ENCODE assay signal across 4 cellular contexts in genomic region chr21:5243257-5243656, GRCh38.
A peak's percentile ranks its signal among the peaks of the same experiment; 100 is the strongest.
DNase-seq lines count a peak whose midpoint lies in the region; ATAC-seq, FAIRE-seq and TF ChIP-seq lines count a peak whose summit lies in the region.
"Not testable (repeated sequence)": the region's sequence is repeated elsewhere in the genome, so short reads cannot be mapped to it uniquely, and the experiment has no call there.

No MANE protein-coding gene starts in this region.

- not testable (repeated sequence) for TF ChIP-seq CTCF in K562 (IDR thresholded peaks at IDR 0.05 in 2 of 3, conservative IDR thresholded peaks at IDR 0.05 in 1 of 3; ENCODE audit: insufficient read depth in 2 of 3, low read depth in 1 of 3, low read length in 3 of 3); endothelial cell (IDR thresholded peaks at IDR 0.05; ENCODE audit: unreplicated experiment)

- not testable (repeated sequence) for H3K9ac ChIP-seq in Karpas-422 (ENCODE audit: low read length)
- H3K9ac ChIP-seq in K562 (ENCODE audit: insufficient read depth in 1 of 2, low read depth in 2 of 2, low read length in 2 of 2): peak overlapping the region; percentile 53 to 66

- intact Hi-C loops in K562 (cut with micrococcal nuclease): not testable (repeated sequence)

- POLR2A ChIA-PET in CD8-positive, alpha-beta memory T cell (lab: Charles Lee); K562 (lab: Yijun Ruan, JAX): not testable (repeated sequence)

- not testable (repeated sequence) for H3K27me3 ChIP-seq in CD8-positive, alpha-beta memory T cell (ENCODE audit: insufficient read depth, low read length, poor library complexity, severe bottlenecking); Karpas-422 (ENCODE audit: low read length); K562 (ENCODE audit: control insufficient read depth in 2 of 2, insufficient read depth in 2 of 2, low read length in 2 of 2)

- not testable (repeated sequence) for TF ChIP-seq POLR2A in K562 (conservative IDR thresholded peaks at IDR 0.05)

- H3K4me3 ChIP-seq in CD8-positive, alpha-beta memory T cell (ENCODE audit: low read length); Karpas-422 (ENCODE audit: low read length): not testable (repeated sequence)
- peak overlapping the region; percentile 41 for H3K4me3 ChIP-seq in K562

- not testable (repeated sequence) for H3K27me3 Mint-ChIP-seq in CD8-positive, alpha-beta memory T cell; endothelial cell (ENCODE audit: unreplicated experiment)

- H3K9me3 Mint-ChIP-seq in CD8-positive, alpha-beta memory T cell: peaks cover 25 to 61% (median 34%) of the 10 kb centered on the region in 5 donors
- H3K9me3 Mint-ChIP-seq in endothelial cell (ENCODE audit: unreplicated experiment): peaks cover 73% of the 10 kb centered on the region

- H3K4me1 Mint-ChIP-seq in CD8-positive, alpha-beta memory T cell; endothelial cell (ENCODE audit: unreplicated experiment): not testable (repeated sequence)

- H3K36me3 ChIP-seq in CD8-positive, alpha-beta memory T cell (ENCODE audit: insufficient read depth, low read length); Karpas-422 (ENCODE audit: insufficient read depth, low read length): not testable (repeated sequence)
- peaks cover 13% of the 10 kb centered on the region for H3K36me3 ChIP-seq in K562 (ENCODE audit: control insufficient read depth, insufficient read depth, low read length)

- not testable (repeated sequence) for H3K79me2 ChIP-seq in Karpas-422 (ENCODE audit: low read length)
- peaks cover 53% of the 10 kb centered on the region for H3K79me2 ChIP-seq in K562 (ENCODE audit: control insufficient read depth, insufficient read depth, low read length)

- H3K4me1 ChIP-seq in CD8-positive, alpha-beta memory T cell (ENCODE audit: insufficient read depth, low read length); Karpas-422 (ENCODE audit: low read length): not testable (repeated sequence)
- peaks cover 0 to 15% of the 10 kb centered on the region in 2 experiments; a peak in 4 of 5 replicates for H3K4me1 ChIP-seq in K562 (replicated peaks in 1 of 2; ENCODE audit: control insufficient read depth in 2 of 2, insufficient read depth in 2 of 2, low read length in 2 of 2)

- not testable (repeated sequence) for H3K4me2 ChIP-seq in Karpas-422 (ENCODE audit: low read depth, low read length, poor library complexity, severe bottlenecking)
- H3K4me2 ChIP-seq in K562 (ENCODE audit: insufficient read depth, low read length): peak overlapping the region; percentile 71

- not testable (repeated sequence) for H3K9me1 ChIP-seq in K562 (ENCODE audit: control insufficient read depth, insufficient read depth, low read length)

- TSS peak; percentile 58 for BruUV-seq in K562 (replicated peaks; lab: Mats Ljungman, UMichigan)

- not testable (repeated sequence) for H3K9me3 ChIP-seq in CD8-positive, alpha-beta memory T cell (ENCODE audit: low read length); K562 (replicated peaks; ENCODE audit: control insufficient read depth, insufficient read depth, low read depth, low read length)
- H3K9me3 ChIP-seq in Karpas-422 (ENCODE audit: low read length): peaks cover 13% of the 10 kb centered on the region

- peak overlapping the region; percentile 53 for H3K27ac ChIP-seq in CD8-positive, alpha-beta memory T cell (ENCODE audit: low read depth, low read length)
- not testable (repeated sequence) for H3K27ac ChIP-seq in Karpas-422 (ENCODE audit: low read length)
- peak overlapping the region; percentile 76 for H3K27ac ChIP-seq in K562 (ENCODE audit: extremely low read depth, low read depth, low read length)

- WGBS in K562 (ENCODE audit: insufficient coverage, low coverage, missing lambda C conversion rate): 0% methylated on average over 2 of the region's 2 CpGs

- H3K27ac Mint-ChIP-seq in CD8-positive, alpha-beta memory T cell: not testable (repeated sequence)
- H3K27ac Mint-ChIP-seq in endothelial cell (ENCODE audit: unreplicated experiment): peak overlapping the region; percentile 3

- H3K4me3 Mint-ChIP-seq in CD8-positive, alpha-beta memory T cell; endothelial cell (ENCODE audit: unreplicated experiment): not testable (repeated sequence)

- not testable (repeated sequence) for H2AFZ ChIP-seq in Karpas-422 (ENCODE audit: low read length); K562 (ENCODE audit: low read depth, low read length)

- H4K20me1 ChIP-seq in Karpas-422 (ENCODE audit: insufficient read depth, low read depth, low read length); K562 (replicated peaks; ENCODE audit: control insufficient read depth, insufficient read depth, low read length): not testable (repeated sequence)

- not testable (repeated sequence) for FAIRE-seq in K562 (lab: Jason Lieb, UNC)

- DNase-seq in CD8-positive, alpha-beta memory T cell; K562 (ENCODE audit: extremely low read depth in 1 of 4, low spot score in 3 of 4); endothelial cell (ENCODE audit: low spot score): not testable (repeated sequence)
- peak; percentile 9 for DNase-seq in Karpas-422

- not testable (repeated sequence) for TF ChIP-seq EP300 in K562 (IDR thresholded peaks at IDR 0.05; ENCODE audit: low read length)

- in situ Hi-C loops in K562 (cut with MboI): not testable (repeated sequence)

- not testable (repeated sequence) for ATAC-seq in K562

- H3K9me2 ChIP-seq in Karpas-422 (replicated peaks; ENCODE audit: insufficient read depth, low read length): not testable (repeated sequence)

- CTCF ChIA-PET in CD8-positive, alpha-beta memory T cell (lab: Charles Lee); K562 (lab: Yijun Ruan, JAX; ENCODE audit: low intra/inter-chr PET ratio): not testable (repeated sequence)

- H3K36me3 Mint-ChIP-seq in CD8-positive, alpha-beta memory T cell: not testable (repeated sequence)
- H3K36me3 Mint-ChIP-seq in endothelial cell (ENCODE audit: low read depth, unreplicated experiment): peaks cover 23% of the 10 kb centered on the region

- TF ChIP-seq RAD21 in K562 (CRISPR knock-in tag; conservative IDR thresholded peaks at IDR 0.05 in 1 of 2, IDR thresholded peaks at IDR 0.05 in 1 of 2): not testable (repeated sequence)

TF ChIP-seq in K562, 482 proteins besides CTCF, POLR2A, EP300 and RAD21:
- TF ChIP-seq ZEB2 (IDR thresholded peaks at IDR 0.05): 0 out of 2 replicates have a peak, but pooled peaks have one; percentile 0
- TF ChIP-seq BRD4 (IDR thresholded peaks at IDR 0.05): peak; percentile 63; the same call in 1 of the 2 replicates
- 0 out of 2 replicates have a peak, but pooled peaks have one; percentile 20 for TF ChIP-seq PHF8 (IDR thresholded peaks at IDR 0.05; ENCODE audit: borderline replicate concordance, low read length)
- peak; percentile 74 for TF ChIP-seq CHD1 (IDR thresholded peaks at IDR 0.05; ENCODE audit: low read length)
